Comparison of ENCODE assay signal across 25 cellular contexts in the genomic region with DNA sequence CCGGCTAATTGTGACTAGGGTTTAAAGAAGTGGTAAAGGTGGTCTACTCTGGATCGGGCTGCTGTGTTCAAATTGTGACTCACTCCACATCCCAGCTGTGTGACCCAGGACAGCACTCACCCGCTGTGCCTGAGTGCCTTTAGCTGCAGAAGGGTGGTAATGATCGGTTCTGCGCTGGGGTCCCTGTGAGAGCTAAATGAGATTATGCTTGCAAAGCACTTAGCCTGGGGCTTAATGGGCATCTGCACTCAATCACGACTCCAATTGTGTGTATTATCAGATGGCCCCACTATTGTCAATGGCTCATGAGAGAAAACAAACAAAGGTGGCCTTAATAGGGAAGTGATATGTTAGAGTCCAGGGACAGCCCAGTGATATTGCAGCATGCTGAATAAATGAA. TPM values are rescaled to one million over a fixed set of nuclear protein-coding genes. Genes with fewer than 3 reads are reported as not detected.
DNase-seq lines count a peak whose midpoint lies in the region; ATAC-seq, FAIRE-seq and TF ChIP-seq lines count a peak whose summit lies in the region.
"Had no signal": no experiment of that assay in that cellular context is flagged by ENCODE, and none has a peak within 500 bp of the region (broad histone marks: within the 10 kb centered on the region; RNA-seq: fewer than 3 reads in every experiment).

No MANE protein-coding gene starts in this region.

- no peak for TF ChIP-seq EP300 in K562 (IDR thresholded peaks at IDR 0.05; ENCODE audit: low read length)

- DNase-seq in BE2C, result peak; percentile 96
- DNase-seq in NCI-H1417 (lab: John Stamatoyannopoulos, UW), result peak; percentile 8 to 99 (median 90)
- peak; percentile 64 for DNase-seq in NCI-H345 treated with DMSO at 0.1 percent for 48 hours (lab: John Stamatoyannopoulos, UW; ENCODE audit: unreplicated experiment)
- no peak for DNase-seq in K562 (ENCODE audit: extremely low read depth in 1 of 4, low spot score in 3 of 4)
- no peak for DNase-seq in cardiac septum (ENCODE audit: low spot score)
- no peak for DNase-seq in left cardiac atrium
- DNase-seq in stimulated activated CD4-positive, alpha-beta T cell treated with anti-CD3 and anti-CD28 coated beads, Interleukin-4, amount 100 ng/mL, for 24 hours, result no peak
- DNase-seq: ACHN; activated CD4-positive, alpha-beta T cell treated with anti-CD3 and anti-CD28 coated beads for 4 hours; activated naive CD4-positive, alpha-beta T cell treated with anti-CD3 and anti-CD28 coated beads, Interleukin-2, amount 50 U/mL, for 16 hours; C1 segment of cervical spinal cord; cerebellar nuclear complex; erythroblast; foreskin keratinocyte; KBM-7; NCI-H226; occipital lobe; spleen; upper lobe of right lung had no signal

- no peak for TF ChIP-seq POLR2A in K562 (conservative IDR thresholded peaks at IDR 0.05)

- H3K4me3 ChIP-seq in BE2C (ENCODE audit: low read depth, low read length) (no peak overlapping the region), K562 (no peak overlapping the region)
- H3K4me3 ChIP-seq: GM12878, GM23338, spleen, upper lobe of right lung had no signal

- TF ChIP-seq CTCF in BE2C (IDR thresholded peaks at IDR 0.05; ENCODE audit: low read depth, low read length) (no peak), K562 (IDR thresholded peaks at IDR 0.05 in 2 of 3, conservative IDR thresholded peaks at IDR 0.05 in 1 of 3; ENCODE audit: insufficient read depth in 2 of 3, low read depth in 1 of 3, low read length in 3 of 3) (no peak)

- CTCF ChIA-PET in K562 (lab: Yijun Ruan, JAX; ENCODE audit: low intra/inter-chr PET ratio), result no interaction called here

- intact Hi-C loops in K562 (cut with micrococcal nuclease), result no loop called here
- intact Hi-C loops in cardiac septum (cut with DNase I), result no loop called here
- intact Hi-C loops in left cardiac atrium (cut with DNase I), result no loop called here

- WGBS in K562 (ENCODE audit: insufficient coverage, low coverage, missing lambda C conversion rate), result 54% methylated on average over 6 of the region's 6 CpGs

- ATAC-seq in K562 (no peak), GM21529 (IDR thresholded peaks at IDR 0.05; ENCODE audit: unreplicated experiment) (no peak), left cardiac atrium (no peak)
- ATAC-seq: foreskin keratinocyte, GM12878, GM23338, Right ventricle myocardium inferior, upper lobe of right lung had no signal

- no peaks in the 10 kb centered on the region for H3K9me3 ChIP-seq in BE2C
- H3K9me3 ChIP-seq in K562 (replicated peaks; ENCODE audit: control insufficient read depth, insufficient read depth, low read depth, low read length), result no peaks in the 10 kb centered on the region
- H3K9me3 ChIP-seq: spleen, upper lobe of right lung had no signal

- no peak overlapping the region for H2AFZ ChIP-seq in K562 (ENCODE audit: low read depth, low read length)
- H2AFZ ChIP-seq: GM23338 had no signal

- no peak for TF ChIP-seq RAD21 in K562 (CRISPR knock-in tag; conservative IDR thresholded peaks at IDR 0.05 in 1 of 2, IDR thresholded peaks at IDR 0.05 in 1 of 2)

- POLR2A ChIA-PET in K562 (lab: Yijun Ruan, JAX), result interaction anchor here (1.0 kb wide), 2 partner anchors 11 to 15 kb away, joined by 3 to 6 read pairs; no protein-coding TSS in a partner anchor

- BruUV-seq in K562 (replicated peaks; lab: Mats Ljungman, UMichigan), result no TSS peak

- no peaks in the 10 kb centered on the region for H3K9me1 ChIP-seq in K562 (ENCODE audit: control insufficient read depth, insufficient read depth, low read length)

- no peaks in the 10 kb centered on the region for H3K79me2 ChIP-seq in K562 (ENCODE audit: control insufficient read depth, insufficient read depth, low read length)

- H3K27me3 ChIP-seq in BE2C (no peaks in the 10 kb centered on the region), K562 (ENCODE audit: control insufficient read depth in 2 of 2, insufficient read depth in 2 of 2, low read length in 2 of 2) (no peaks in the 10 kb centered on the region)

- peaks cover 30% of the 10 kb centered on the region for H3K4me1 ChIP-seq in BE2C
- H3K4me1 ChIP-seq in K562 (replicated peaks in 1 of 2; ENCODE audit: control insufficient read depth in 2 of 2, insufficient read depth in 2 of 2, low read length in 2 of 2), result peaks cover 4% of the 10 kb centered on the region in 2 experiments; a peak in 3 of 5 replicates
- H3K4me1 ChIP-seq: foreskin keratinocyte, spleen, upper lobe of right lung had no signal

- no peaks in the 10 kb centered on the region for H3K36me3 ChIP-seq in BE2C
- H3K36me3 ChIP-seq in K562 (ENCODE audit: control insufficient read depth, insufficient read depth, low read length), result no peaks in the 10 kb centered on the region
- H3K36me3 ChIP-seq: spleen, upper lobe of right lung had no signal

- no peak overlapping the region for H3K9ac ChIP-seq in K562 (ENCODE audit: insufficient read depth in 1 of 2, low read depth in 2 of 2, low read length in 2 of 2)

- in situ Hi-C loops in K562 (cut with MboI), result no loop called here

- no peak overlapping the region for H3K4me2 ChIP-seq in K562 (ENCODE audit: insufficient read depth, low read length)
- H3K4me2 ChIP-seq: GM23338 had no signal

- H4K20me1 ChIP-seq in K562 (replicated peaks; ENCODE audit: control insufficient read depth, insufficient read depth, low read length), result no peaks in the 10 kb centered on the region

- no peak for FAIRE-seq in K562 (lab: Jason Lieb, UNC)
- FAIRE-seq: GM12878, keratinocyte, TTC549 had no signal

- H3K27ac ChIP-seq in K562 (ENCODE audit: extremely low read depth, low read depth, low read length), result no peak overlapping the region
- H3K27ac ChIP-seq: foreskin keratinocyte, spleen, upper lobe of right lung had no signal

TF ChIP-seq in K562, 482 proteins besides CTCF, POLR2A, EP300 and RAD21:
- TF ChIP-seq KAT7 (CRISPR knock-in tag; IDR thresholded peaks at IDR 0.05; ENCODE audit: borderline replicate concordance), result no peak
- TF ChIP-seq KDM1A (IDR thresholded peaks at IDR 0.05), result peak; percentile 34 to 47; a peak in 2 of 4 replicates
TF ChIP-seq in K562: peak in this region for 1.

RNA-seq across cellular contexts. Expression of gene TBC1D2, which starts 25.1 kb away (rescaled TPM):
- 3.9 TPM for polyA plus RNA-seq in BE2C (2012; ENCODE audit: insufficient read depth, insufficient read length, low read depth)
- 7.6 and 15.3 TPM in 2 replicates for total RNA-seq in K562 (2011; cell fraction: chromatin; rRNA removed; ENCODE audit: low replicate concordance)
- 9.9 and 12.0 TPM in 2 replicates for total RNA-seq in K562 (2011; cell fraction: nucleolus; rRNA removed)
- total RNA-seq in K562 (2011; cell fraction: nucleoplasm; rRNA removed), result 6.6 and 7.3 TPM in 2 replicates
- total RNA-seq in K562 (2014; rRNA removed), result 5.3 and 6.1 TPM in 2 replicates
- total RNA-seq in K562 (2014; rRNA removed; fragmentation: Illumina TruSeq; extraction: Trizol), result 1.4 and 1.8 TPM in 2 replicates
- 3.2 and 3.8 TPM in 2 replicates for total RNA-seq in K562 (2015; rRNA removed; fragmentation: Illumina TruSeq; extraction: Trizol)
- total RNA-seq in K562 (2021), result 6.1 and 7.0 TPM in 2 replicates
- 2.5 and 3.5 TPM in 2 replicates for polyA plus RNA-seq in K562 (2011; rRNA removed)
- polyA plus RNA-seq in K562 (2011; cell fraction: cytosol; rRNA removed), result 2.7 and 8.4 TPM in 2 replicates
- 5.7 and 10.1 TPM in 2 replicates for polyA plus RNA-seq in K562 (2011; cell fraction: nucleus; rRNA removed)
- polyA plus RNA-seq in K562 (2012), result 4.8 and 7.1 TPM in 2 replicates
- 2.2 and 3.9 TPM in 2 replicates for polyA plus RNA-seq in K562 (2014; fragmentation: Illumina TruSeq; extraction: Trizol)
- under 1 TPM; 0.10 to 0.21 TPM for polyA plus RNA-seq in K562 (2014; fragmentation: Nextera tagmentation; extraction: Ambion mirVana)
- polyA plus RNA-seq in K562 (2014; rRNA removed), result 5.2 and 5.4 TPM in 2 replicates
- 2.8 and 4.0 TPM in 2 replicates for polyA minus RNA-seq in K562 (2011; rRNA and poly(A)+ RNA removed)
- polyA minus RNA-seq in K562 (2011; cell fraction: cytosol; rRNA and poly(A)+ RNA removed), result 4.3 and 4.5 TPM in 2 replicates
- polyA minus RNA-seq in K562 (2011; cell fraction: nucleus; rRNA and poly(A)+ RNA removed), result 4.8 and 5.6 TPM in 2 replicates
- 2.0 TPM for total RNA-seq in cardiac septum
- 1 to 10 TPM; 4.4 to 5.3 TPM for total RNA-seq in left cardiac atrium

Comparison
In these comparisons a context has a peak if more than half of its experiments do, and no peak if none do; other contexts are left out.
1. DNase-seq: peak in BE2C (single experiment), NCI-H1417 (3 of 3) and NCI-H345 treated with DMSO at 0.1 percent for 48 hours (single experiment); none in K562 (0 of 4), cardiac septum (single experiment), left cardiac atrium (single experiment) and stimulated activated CD4-positive, alpha-beta T cell treated with anti-CD3 and anti-CD28 coated beads, Interleukin-4, amount 100 ng/mL, for 24 hours (single experiment).